In genomic region chr9:92669527-92669889, GRCh38 we compare ENCODE assay signal across 8 cellular contexts. TPM values are rescaled to one million over a fixed set of nuclear protein-coding genes. Genes with fewer than 3 reads are reported as not detected.
DNase-seq lines count a peak whose midpoint lies in the region; FAIRE-seq and TF ChIP-seq lines count a peak whose summit lies in the region.

No MANE protein-coding gene starts in this region.

- under 1% methylated on average over 16 of the region's 29 CpGs for WGBS in hepatocyte (ENCODE audit: low lambda C conversion rate, missing lambda C conversion rate)

- H3K4me2 ChIP-seq in Loucy (ENCODE audit: low read depth, low read length, poor library complexity, severe bottlenecking) (peak overlapping the region; percentile 75), hepatocyte (peak overlapping the region; percentile 96)

- TF ChIP-seq POLR2A in GM12892 (IDR thresholded peaks at IDR 0.05; ENCODE audit: low read depth, low read length) = no peak; the same call in 1 of the 2 replicates

- H4K20me1 ChIP-seq in Loucy (ENCODE audit: insufficient read depth, low read length, poor library complexity, severe bottlenecking) = peaks cover 8% of the 10 kb centered on the region
- peaks cover 16% of the 10 kb centered on the region for H4K20me1 ChIP-seq in hepatocyte (ENCODE audit: insufficient read depth, poor library complexity, severe bottlenecking)

- H3F3A ChIP-seq in Loucy (ENCODE audit: low read depth) = no peaks in the 10 kb centered on the region

- H3K27me3 ChIP-seq in Loucy (ENCODE audit: insufficient read depth, low read length, poor library complexity, severe bottlenecking) (no peaks in the 10 kb centered on the region), hepatocyte (no peaks in the 10 kb centered on the region), skeletal muscle tissue (ENCODE audit: control insufficient read depth in 3 of 3, insufficient read depth in 3 of 3, low read length in 3 of 3) (no peaks in the 10 kb centered on the region)

- H2AFZ ChIP-seq in Loucy (ENCODE audit: low read length) (peak overlapping the region; percentile 83), hepatocyte (peak overlapping the region; percentile 81)

- H3K9me2 ChIP-seq in Loucy (replicated peaks; ENCODE audit: low read depth, low read length) = no peaks in the 10 kb centered on the region
- H3K9me2 ChIP-seq in hepatocyte (replicated peaks; ENCODE audit: insufficient read depth) = no peaks in the 10 kb centered on the region

- H3K4me3 Mint-ChIP-seq in activated naive CD8-positive, alpha-beta T cell = peak overlapping the region; percentile 95

- H3K27ac Mint-ChIP-seq in activated naive CD8-positive, alpha-beta T cell = peak overlapping the region; percentile 72

- H3K4me1 Mint-ChIP-seq in activated naive CD8-positive, alpha-beta T cell (ENCODE audit: low read depth) = peaks cover 37% of the 10 kb centered on the region

- no peaks in the 10 kb centered on the region for H3K27me3 Mint-ChIP-seq in activated naive CD8-positive, alpha-beta T cell

- peaks cover 41% of the 10 kb centered on the region for H3K4me1 ChIP-seq in Loucy (ENCODE audit: insufficient read depth, low read length, poor library complexity, severe bottlenecking)
- peaks cover 12% of the 10 kb centered on the region for H3K4me1 ChIP-seq in hepatocyte (ENCODE audit: insufficient read depth)
- H3K4me1 ChIP-seq in skeletal muscle tissue (ENCODE audit: control insufficient read depth in 3 of 3, insufficient read depth in 3 of 3, low read length in 3 of 3) = peaks cover 12 to 38% (median 37%) of the 10 kb centered on the region in 3 donors

- H3K4me3 ChIP-seq in Loucy (ENCODE audit: low read length, poor library complexity, severe bottlenecking) = peak overlapping the region; percentile 80
- H3K4me3 ChIP-seq in hepatocyte = peak overlapping the region; percentile 38
- H3K4me3 ChIP-seq in skeletal muscle tissue (ENCODE audit: low read length in 3 of 3) = peak overlapping the region; percentile 85 to 100 (median 89)

- H3K9ac ChIP-seq in Loucy (ENCODE audit: low read depth, low read length, poor library complexity, severe bottlenecking) (peak overlapping the region; percentile 73), skeletal muscle tissue (ENCODE audit: low read depth in 1 of 3, low read length in 3 of 3) (peak overlapping the region; percentile 79 to 93 (median 84))

- H3K36me3 Mint-ChIP-seq in activated naive CD8-positive, alpha-beta T cell = no peaks in the 10 kb centered on the region

- peak; percentile 13 for DNase-seq in stimulated activated CD8-positive, alpha-beta memory T cell treated with anti-CD3 and anti-CD28 coated beads, Interleukin-12 subunit alpha, Interleukin-12 subunit beta, amount 100 ng/mL, for 1 hour (ENCODE audit: low read depth)
- no peak for DNase-seq in stimulated activated CD8-positive, alpha-beta memory T cell treated with anti-CD3 and anti-CD28 coated beads, Interleukin-4, amount 100 ng/mL, for 48 hours
- DNase-seq in hepatocyte (ENCODE audit: low spot score) (peak; percentile 57), GM12892 (ENCODE audit: insufficient read length) (no peak), KG1 (lab: John Stamatoyannopoulos, UW) (no peak)

- TF ChIP-seq CTCF in Loucy (conservative IDR thresholded peaks at IDR 0.05; ENCODE audit: low read length) (no peak), hepatocyte (IDR thresholded peaks at IDR 0.05; ENCODE audit: poor library complexity) (no peak)

- H3K79me2 ChIP-seq in Loucy (ENCODE audit: insufficient read depth, low read length) (peaks cover 67% of the 10 kb centered on the region), hepatocyte (peaks cover 47% of the 10 kb centered on the region)

- H3K27ac ChIP-seq in hepatocyte (peak overlapping the region; percentile 94), skeletal muscle tissue (ENCODE audit: low read depth, low read length) (peak overlapping the region; percentile 88)

- H3K36me3 ChIP-seq in Loucy (ENCODE audit: insufficient read depth, low read length) (no peaks in the 10 kb centered on the region), hepatocyte (replicated peaks; ENCODE audit: insufficient read depth, low read depth) (no peaks in the 10 kb centered on the region), skeletal muscle tissue (ENCODE audit: control insufficient read depth in 3 of 3, insufficient read depth in 3 of 3, low read length in 3 of 3) (peaks cover 5 to 9% (median 7%) of the 10 kb centered on the region in 3 donors)

- no peak for FAIRE-seq in GM12892 (lab: Jason Lieb, UNC)

- no peaks in the 10 kb centered on the region for H3K9me3 ChIP-seq in Loucy (ENCODE audit: insufficient read depth, low read depth, low read length)
- H3K9me3 ChIP-seq in hepatocyte (ENCODE audit: low read depth) = no peaks in the 10 kb centered on the region
- no peaks in the 10 kb centered on the region for H3K9me3 ChIP-seq in skeletal muscle tissue (ENCODE audit: control insufficient read depth in 3 of 3, low read length in 3 of 3)

- no peaks in the 10 kb centered on the region for H3K9me3 Mint-ChIP-seq in activated naive CD8-positive, alpha-beta T cell (ENCODE audit: low read depth)

RNA-seq across cellular contexts. Expression of gene IPPK, which starts 0.4 kb away (rescaled TPM):
- total RNA-seq in hepatocyte = 15.3 and 15.6 TPM in 2 replicates
- polyA plus RNA-seq in hepatocyte = 8.5 and 12.4 TPM in 2 replicates
- 6.3 TPM for total RNA-seq in skeletal muscle tissue
- 7.4 TPM for polyA plus RNA-seq in GM12892 (2012; ENCODE audit: missing spikeins)

Comparison
In these comparisons a context has a peak if more than half of its experiments do, and no peak if none do; other contexts are left out.
1. DNase-seq: peak in stimulated activated CD8-positive, alpha-beta memory T cell treated with anti-CD3 and anti-CD28 coated beads, Interleukin-12 subunit alpha, Interleukin-12 subunit beta, amount 100 ng/mL, for 1 hour (single experiment) and hepatocyte (single experiment); none in stimulated activated CD8-positive, alpha-beta memory T cell treated with anti-CD3 and anti-CD28 coated beads, Interleukin-4, amount 100 ng/mL, for 48 hours (single experiment), GM12892 (single experiment) and KG1 (single experiment).
2. H3K4me3 ChIP-seq: peak in every context shown above with its lines; median percentile 89 in skeletal muscle tissue; 80 in Loucy; 38 in hepatocyte.